Comparison of ENCODE assay signal across 17 cellular contexts in the genomic region with DNA sequence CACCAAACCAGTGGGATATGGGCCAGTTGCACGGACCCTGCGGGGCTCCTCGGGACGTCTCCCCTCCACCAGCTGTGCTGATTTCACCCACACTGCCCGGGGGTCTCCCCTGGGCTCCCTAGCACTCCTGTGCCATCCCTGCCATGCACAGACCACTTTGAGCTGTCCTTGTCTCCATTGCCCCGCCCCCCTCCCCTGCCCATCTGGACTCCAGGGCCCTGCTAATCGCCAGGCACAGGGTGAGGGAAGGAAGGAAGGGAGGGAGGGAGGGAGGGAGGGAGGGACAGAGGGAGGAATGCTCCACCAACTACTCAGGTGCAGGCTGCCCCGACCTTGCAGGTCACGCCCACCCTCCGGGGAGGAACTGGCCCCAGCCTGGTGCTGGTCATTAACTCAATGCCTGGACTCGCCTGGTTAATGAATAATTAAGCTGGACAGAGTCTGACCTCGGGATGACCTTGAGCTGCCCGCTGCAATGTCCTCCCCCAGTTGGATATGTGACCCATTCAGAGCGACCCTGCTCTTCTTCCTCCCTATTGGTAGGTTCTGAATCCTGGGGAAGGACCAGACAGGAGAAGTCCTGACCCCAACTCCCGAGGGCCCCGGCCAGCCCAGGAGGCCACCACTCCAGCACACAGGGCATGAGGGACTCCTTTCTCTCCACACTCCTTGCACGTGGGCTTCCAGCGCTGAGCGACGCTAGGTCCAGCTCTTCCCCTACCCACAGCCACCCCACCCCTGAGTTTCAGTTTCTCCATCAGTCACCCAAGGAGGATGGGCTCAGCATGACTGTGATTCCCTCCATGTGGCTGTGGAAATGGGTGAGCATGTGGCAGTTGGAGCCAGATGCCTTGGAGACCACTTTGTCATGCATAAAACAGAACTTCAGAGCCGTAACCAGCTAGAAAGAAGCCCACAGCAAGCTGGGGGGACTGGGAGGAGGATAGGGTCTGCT.
DNase-seq lines count a peak whose midpoint lies in the region; ATAC-seq and TF ChIP-seq lines count a peak whose summit lies in the region.
"Had no signal": no experiment of that assay in that cellular context is flagged by ENCODE, and none has a peak within 500 bp of the region (broad histone marks: within the 10 kb centered on the region; RNA-seq: fewer than 3 reads in every experiment).

No MANE protein-coding gene starts in this region.

- H3K4me3 ChIP-seq in WERI-Rb-1 (ENCODE audit: low read depth, low read length) = no peak overlapping the region
- H3K4me3 ChIP-seq: esophagus squamous epithelium, testis had no signal

- no peak overlapping the region for H3K27ac Mint-ChIP-seq in stimulated activated effector memory CD8-positive, alpha-beta T cell treated with anti-CD3 and anti-CD28 coated beads, Interleukin-12 subunit alpha, Interleukin-12 subunit beta, amount 100 ng/mL, for 72 hours
- H3K27ac Mint-ChIP-seq: activated naive CD4-positive, alpha-beta T cell treated with anti-CD3 and anti-CD28 coated beads, Interleukin-2, amount 50 U/mL, for 72 hours had no signal

- no peaks in the 10 kb centered on the region for H3K36me3 Mint-ChIP-seq in stimulated activated effector memory CD8-positive, alpha-beta T cell treated with anti-CD3 and anti-CD28 coated beads, Interleukin-12 subunit alpha, Interleukin-12 subunit beta, amount 100 ng/mL, for 72 hours
- H3K36me3 Mint-ChIP-seq: activated naive CD4-positive, alpha-beta T cell treated with anti-CD3 and anti-CD28 coated beads, Interleukin-2, amount 50 U/mL, for 72 hours; naive thymus-derived CD4-positive, alpha-beta T cell had no signal

- DNase-seq in DMS 273 (lab: John Stamatoyannopoulos, UW; ENCODE audit: unreplicated experiment) (peak; percentile 48), DMS 273 treated with DMSO at 0.1 percent for 48 hours (lab: John Stamatoyannopoulos, UW) (no peak), WERI-Rb-1 (peak; percentile 89), kidney tubule cell (ENCODE audit: low spot score) (peak; percentile 66), DMS153 (lab: John Stamatoyannopoulos, UW) (no peak)
- no peak for DNase-seq in stimulated activated effector memory CD8-positive, alpha-beta T cell treated with anti-CD3 and anti-CD28 coated beads, Interleukin-12 subunit alpha, Interleukin-12 subunit beta, amount 100 ng/mL, for 72 hours (ENCODE audit: low spot score in 2 of 2)
- no peak for DNase-seq in activated CD4-positive, alpha-beta T cell treated with anti-CD3 and anti-CD28 coated beads for 48 hours
- DNase-seq: esophagus squamous epithelium; naive thymus-derived CD4-positive, alpha-beta T cell; NCI-H1105; NCI-H510A; small intestine; testis had no signal

- H3K36me3 ChIP-seq in WERI-Rb-1 = no peaks in the 10 kb centered on the region
- H3K36me3 ChIP-seq: esophagus squamous epithelium had no signal

- peak overlapping the region; percentile 87 for H3K27ac ChIP-seq in WERI-Rb-1
- H3K27ac ChIP-seq: 22Rv1, esophagus squamous epithelium, testis had no signal

- no peaks in the 10 kb centered on the region for H3K9me3 ChIP-seq in WERI-Rb-1 (ENCODE audit: severe bottlenecking)
- H3K9me3 ChIP-seq: esophagus squamous epithelium, testis had no signal

- no peaks in the 10 kb centered on the region for H3K9me3 Mint-ChIP-seq in stimulated activated effector memory CD8-positive, alpha-beta T cell treated with anti-CD3 and anti-CD28 coated beads, Interleukin-12 subunit alpha, Interleukin-12 subunit beta, amount 100 ng/mL, for 72 hours
- H3K9me3 Mint-ChIP-seq: activated naive CD4-positive, alpha-beta T cell treated with anti-CD3 and anti-CD28 coated beads, Interleukin-2, amount 50 U/mL, for 72 hours; central memory CD8-positive, alpha-beta T cell had no signal

- peak; percentile 20 for ATAC-seq in stimulated activated effector memory CD8-positive, alpha-beta T cell treated with anti-CD3 and anti-CD28 coated beads, Interleukin-12 subunit alpha, Interleukin-12 subunit beta, amount 100 ng/mL, for 72 hours
- ATAC-seq in HG03457 (IDR thresholded peaks at IDR 0.05; ENCODE audit: unreplicated experiment) = no peak
- ATAC-seq: activated naive CD4-positive, alpha-beta T cell treated with anti-CD3 and anti-CD28 coated beads, Interleukin-2, amount 50 U/mL, for 72 hours had no signal

- H3K27me3 ChIP-seq in WERI-Rb-1 (ENCODE audit: insufficient read depth, low read depth, severe bottlenecking) = no peaks in the 10 kb centered on the region
- H3K27me3 ChIP-seq: esophagus squamous epithelium, testis had no signal

- no peak overlapping the region for H3K4me3 Mint-ChIP-seq in stimulated activated effector memory CD8-positive, alpha-beta T cell treated with anti-CD3 and anti-CD28 coated beads, Interleukin-12 subunit alpha, Interleukin-12 subunit beta, amount 100 ng/mL, for 72 hours
- H3K4me3 Mint-ChIP-seq: central memory CD8-positive, alpha-beta T cell; naive thymus-derived CD4-positive, alpha-beta T cell had no signal

- peaks cover 8% of the 10 kb centered on the region for H3K4me1 Mint-ChIP-seq in stimulated activated effector memory CD8-positive, alpha-beta T cell treated with anti-CD3 and anti-CD28 coated beads, Interleukin-12 subunit alpha, Interleukin-12 subunit beta, amount 100 ng/mL, for 72 hours
- H3K4me1 Mint-ChIP-seq: central memory CD8-positive, alpha-beta T cell; naive thymus-derived CD4-positive, alpha-beta T cell had no signal

- no peak for TF ChIP-seq CTCF in WERI-Rb-1 (IDR thresholded peaks at IDR 0.05; ENCODE audit: low read depth, low read length)

Comparison
In these comparisons a context has a peak if more than half of its experiments do, and no peak if none do; other contexts are left out.
1. DNase-seq: peak in DMS 273 (single experiment), WERI-Rb-1 (single experiment) and kidney tubule cell (single experiment); none in DMS 273 treated with DMSO at 0.1 percent for 48 hours (single experiment), stimulated activated effector memory CD8-positive, alpha-beta T cell treated with anti-CD3 and anti-CD28 coated beads, Interleukin-12 subunit alpha, Interleukin-12 subunit beta, amount 100 ng/mL, for 72 hours (0 of 2), activated CD4-positive, alpha-beta T cell treated with anti-CD3 and anti-CD28 coated beads for 48 hours (single experiment) and DMS153 (single experiment).